19 cellular contexts compared by ENCODE assay signal in the genomic region with DNA sequence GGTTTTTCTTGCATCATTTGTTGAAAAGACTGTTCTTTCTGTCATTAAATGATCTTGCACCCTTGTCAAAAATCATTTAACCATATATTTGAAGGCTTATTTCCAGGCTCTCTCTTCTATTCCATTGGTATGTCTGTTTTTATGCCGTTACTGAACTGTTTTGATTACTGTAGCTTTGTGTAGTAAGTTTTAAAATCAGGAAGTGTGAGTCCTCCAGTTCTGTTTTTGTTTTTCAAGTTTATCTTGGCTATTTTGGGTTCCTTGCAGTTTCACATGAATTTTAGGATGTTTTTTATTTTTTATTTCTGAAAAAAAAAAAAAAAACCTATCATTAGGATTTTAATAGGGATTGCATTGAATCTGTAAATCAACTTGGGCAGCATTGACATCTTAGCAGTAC.
"Had no signal": no experiment of that assay in that cellular context is flagged by ENCODE, and none has a peak within 500 bp of the region (broad histone marks: within the 10 kb centered on the region; RNA-seq: fewer than 3 reads in every experiment).

No MANE protein-coding gene starts in this region.

- H3K9me3 ChIP-seq: pancreas, thyroid gland had no signal

- FAIRE-seq: endothelial cell of umbilical vein, pancreas, small intestine, urothelium cell line had no signal

- H3K27me3 ChIP-seq: hepatocyte, pancreas, thyroid gland had no signal

- H3K27ac ChIP-seq: hepatocyte, pancreas, thyroid gland had no signal

- H3K4me2 ChIP-seq: hepatocyte had no signal

- H2AFZ ChIP-seq: hepatocyte had no signal

- DNase-seq: effector CD4-positive, alpha-beta T cell; endodermal cell; foreskin melanocyte; head of caudate nucleus; left colon; left ventricle myocardium superior; mesenchymal stem cell; midbrain; occipital lobe; pancreas; right cardiac atrium; small intestine; stimulated activated CD4-positive, alpha-beta T cell treated with anti-CD3 and anti-CD28 coated beads, Interleukin-12 subunit alpha, Interleukin-12 subunit beta, amount 100 ng/mL, for 4 hours; stimulated activated naive CD4-positive, alpha-beta T cell treated with Interleukin-2 at 50 U/mL for 16 hours; thyroid gland had no signal

- ATAC-seq: left colon, left ventricle myocardium superior, pancreas, right cardiac atrium had no signal

- H3K4me3 ChIP-seq: hepatocyte, lung, pancreas, thyroid gland had no signal

- H3K4me1 ChIP-seq: pancreas, thyroid gland had no signal

- H3K36me3 ChIP-seq: pancreas, thyroid gland had no signal
